In genomic region chr17:49708515-49709161, GRCh38 we compare ENCODE assay signal across 8 cellular contexts. TPM values are rescaled to one million over a fixed set of nuclear protein-coding genes. Genes with fewer than 3 reads are reported as not detected.
DNase-seq lines count a peak whose midpoint lies in the region; ATAC-seq, FAIRE-seq and TF ChIP-seq lines count a peak whose summit lies in the region.

No MANE protein-coding gene starts in this region.

- 66 to 68% methylated on average over 13 to 14 of the region's 14 CpGs for WGBS in thyroid gland, 2 donors

- TF ChIP-seq POLR2A in thyroid gland (IDR thresholded peaks at IDR 0.05) = no peak

- H3K4me3 ChIP-seq in BLaER1 treated with 17β-estradiol and CSF1 and Interleukin-3, amounts not matched to agents 10 nM and 100 nM = peak overlapping the region in 9 of 10 experiments; percentile 84 to 98 (median 94); a peak in 17 of 20 replicates
- peak overlapping the region; percentile 25 for H3K4me3 ChIP-seq in HUES6 (ENCODE audit: low read depth, low read length)
- peak overlapping the region; percentile 12 to 53 (median 49) for H3K4me3 ChIP-seq in keratinocyte (ENCODE audit: control insufficient read depth in 2 of 3, extremely low read depth in 1 of 3, insufficient read depth in 2 of 3, low read depth in 1 of 3, low read length in 3 of 3)
- peak overlapping the region in 2 of 3 donors; percentile 7 to 88 for H3K4me3 ChIP-seq in thyroid gland (replicated peaks in 1 of 3)

- H3K9ac ChIP-seq in BLaER1 treated with 17β-estradiol and CSF1 and Interleukin-3, amounts not matched to agents 10 nM and 100 nM = peak overlapping the region in 10 of 11 experiments; percentile 92 to 99 (median 96); a peak in 17 of 22 replicates
- H3K9ac ChIP-seq in HUES6 (ENCODE audit: low read length) (no peak overlapping the region), keratinocyte (ENCODE audit: control insufficient read depth, extremely low read depth, insufficient read depth, low read length) (peak overlapping the region; percentile 99)

- ATAC-seq in HG03108 (IDR thresholded peaks at IDR 0.05; ENCODE audit: unreplicated experiment) = no peak
- ATAC-seq in HG03196 (IDR thresholded peaks at IDR 0.05; ENCODE audit: unreplicated experiment) = no peak

- no peak for FAIRE-seq in keratinocyte (lab: Jason Lieb, UNC)

- peaks cover 61 to 90% (median 81%) of the 10 kb centered on the region in 10 experiments for H3K4me1 ChIP-seq in BLaER1 treated with 17β-estradiol and CSF1 and Interleukin-3, amounts not matched to agents 10 nM and 100 nM
- H3K4me1 ChIP-seq in HUES6 (ENCODE audit: control insufficient read depth, insufficient read depth, low read length) (peaks cover 4% of the 10 kb centered on the region; the same call in 1 of the 2 replicates), keratinocyte (ENCODE audit: control insufficient read depth, extremely low read depth, insufficient read depth, low read length) (peaks cover 17% of the 10 kb centered on the region), thyroid gland (peaks cover 17% of the 10 kb centered on the region in 2 donors)

- H3K9me1 ChIP-seq in keratinocyte (ENCODE audit: control insufficient read depth, extremely low read depth, insufficient read depth, low read length) = no peaks in the 10 kb centered on the region

- H3K4me1 Mint-ChIP-seq in activated naive CD8-positive, alpha-beta T cell (ENCODE audit: low read depth) = peaks cover 36% of the 10 kb centered on the region

- H3K79me2 ChIP-seq in keratinocyte (ENCODE audit: control insufficient read depth, insufficient read depth, low read length) = peaks cover 21% of the 10 kb centered on the region

- peak overlapping the region; percentile 99 for H3K27ac Mint-ChIP-seq in activated naive CD8-positive, alpha-beta T cell

- peak overlapping the region; percentile 94 for H2AFZ ChIP-seq in keratinocyte (ENCODE audit: control insufficient read depth, low read length)

- peak overlapping the region; percentile 5 to 96 (median 52); a peak in 20 of 22 replicates for H3K4me2 ChIP-seq in BLaER1 treated with 17β-estradiol and CSF1 and Interleukin-3, amounts not matched to agents 10 nM and 100 nM
- peak overlapping the region; percentile 75 for H3K4me2 ChIP-seq in keratinocyte (ENCODE audit: control insufficient read depth, extremely low read depth, insufficient read depth, low read depth, low read length)

- dilution Hi-C loops in keratinocyte (cut with MboI; ENCODE audit: extremely low pct_ligation_motif_present, low sequenced_read_pairs) = no loop called here

- TF ChIP-seq CTCF in keratinocyte (optimal IDR thresholded peaks at IDR 0.05 in 1 of 3, IDR thresholded peaks at IDR 0.05 in 1 of 3, conservative IDR thresholded peaks at IDR 0.05 in 1 of 3; ENCODE audit: extremely low read depth in 1 of 3, insufficient read depth in 2 of 3, low read length in 3 of 3) (no peak), thyroid gland (IDR thresholded peaks at IDR 0.05) (peak in 1 of 6 experiments; percentile 29)

- peaks cover 0 to 5% (median 0%) of the 10 kb centered on the region in 11 experiments; a peak in 2 of 22 replicates for H4K20me1 ChIP-seq in BLaER1 treated with 17β-estradiol and CSF1 and Interleukin-3, amounts not matched to agents 10 nM and 100 nM
- H4K20me1 ChIP-seq in keratinocyte (ENCODE audit: control insufficient read depth, extremely low read depth, insufficient read depth, low read length) = no peaks in the 10 kb centered on the region

- H3K36me3 ChIP-seq in BLaER1 treated with 17β-estradiol and CSF1 and Interleukin-3, amounts not matched to agents 10 nM and 100 nM = peaks cover 36 to 81% (median 70%) of the 10 kb centered on the region in 11 experiments
- H3K36me3 ChIP-seq in HUES6 (ENCODE audit: control insufficient read depth, insufficient read depth, low read length) (peaks cover 32% of the 10 kb centered on the region), keratinocyte (ENCODE audit: control insufficient read depth in 2 of 2, extremely low read depth in 1 of 2, insufficient read depth in 2 of 2, low read length in 2 of 2) (peaks cover 10 to 22% of the 10 kb centered on the region in 2 experiments), thyroid gland (peaks cover 18 to 21% of the 10 kb centered on the region in 2 donors)

- H3K9me3 ChIP-seq in BLaER1 treated with 17β-estradiol and CSF1 and Interleukin-3, amounts not matched to agents 10 nM and 100 nM (replicated peaks in 1 of 11) = no peaks in the 10 kb centered on the region
- H3K9me3 ChIP-seq in HUES6 (ENCODE audit: control insufficient read depth, insufficient read depth, low read depth, low read length) (no peaks in the 10 kb centered on the region), keratinocyte (ENCODE audit: control insufficient read depth, low read depth, low read length) (no peaks in the 10 kb centered on the region), thyroid gland (no peaks in the 10 kb centered on the region)

- peak overlapping the region in 10 of 11 experiments; percentile 24 to 99 (median 97); a peak in 18 of 22 replicates for H3K27ac ChIP-seq in BLaER1 treated with 17β-estradiol and CSF1 and Interleukin-3, amounts not matched to agents 10 nM and 100 nM
- H3K27ac ChIP-seq in HUES6 (ENCODE audit: low read depth, low read length) (no peak overlapping the region), keratinocyte (ENCODE audit: control insufficient read depth, insufficient read depth, low read length) (peak overlapping the region; percentile 99), thyroid gland (peak overlapping the region; percentile 29 to 96 (median 93))

- peaks cover 2% of the 10 kb centered on the region for H3K36me3 Mint-ChIP-seq in activated naive CD8-positive, alpha-beta T cell

- no peaks in the 10 kb centered on the region for H3K9me3 Mint-ChIP-seq in activated naive CD8-positive, alpha-beta T cell (ENCODE audit: low read depth)

- no peaks in the 10 kb centered on the region for H3K27me3 ChIP-seq in BLaER1 treated with 17β-estradiol and CSF1 and Interleukin-3, amounts not matched to agents 10 nM and 100 nM
- no peaks in the 10 kb centered on the region for H3K27me3 ChIP-seq in HUES6 (ENCODE audit: control insufficient read depth, insufficient read depth, low read length)
- H3K27me3 ChIP-seq in keratinocyte (ENCODE audit: control insufficient read depth, extremely low read depth, insufficient read depth, low read length) = no peaks in the 10 kb centered on the region
- no peaks in the 10 kb centered on the region for H3K27me3 ChIP-seq in thyroid gland

- peak overlapping the region; percentile 97 for H3K4me3 Mint-ChIP-seq in activated naive CD8-positive, alpha-beta T cell

- no peak for DNase-seq in keratinocyte (ENCODE audit: low read depth, low spot score)
- DNase-seq in thyroid gland = peak; percentile 13 to 18
- no peak for DNase-seq in GM19240 (ENCODE audit: insufficient read length, low spot score)

- intact Hi-C loops in thyroid gland (cut with DNase I) = loop anchor here (5.0 kb wide), 1 partner anchor 144 kb away; no protein-coding TSS in a partner anchor

- H3K27me3 Mint-ChIP-seq in activated naive CD8-positive, alpha-beta T cell = no peaks in the 10 kb centered on the region

RNA-seq across cellular contexts. Expression of gene SLC35B1, which starts 0.9 kb away (rescaled TPM):
- polyA plus RNA-seq in keratinocyte = 65.7 to 72.3 TPM (median 71.6 TPM) in 3 replicates
- polyA plus RNA-seq in keratinocyte (2011; ENCODE audit: low read depth) = 6.7 TPM
- polyA plus RNA-seq in keratinocyte (2011; cell fraction: cytosol; rRNA removed) = 56.6 and 72.4 TPM in 2 replicates
- polyA plus RNA-seq in keratinocyte (2011; cell fraction: nucleus; rRNA removed) = 41.1 and 46.3 TPM in 2 replicates
- polyA plus RNA-seq in keratinocyte (2012; ENCODE audit: low replicate concordance) = 36.2 and 52.9 TPM in 2 replicates
- 53.5 to 89.3 TPM (median 65.9 TPM) in 3 replicates for polyA minus RNA-seq in keratinocyte
- 55.4 TPM for polyA minus RNA-seq in keratinocyte (2011; cell fraction: cytosol; rRNA and poly(A)+ RNA removed)
- polyA minus RNA-seq in keratinocyte (2011; cell fraction: nucleus; rRNA and poly(A)+ RNA removed) = 13.2 and 24.7 TPM in 2 replicates
- 100 to 1,000 TPM in 2 of 4 donors, 10 to 100 TPM in 2; 77.5 to 171 (median 94.7) TPM for total RNA-seq in thyroid gland

RNA-seq across cellular contexts. Expression of gene SPOP, which starts 30.7 kb away (rescaled TPM):
- 24.1 to 27.5 TPM (median 26.0 TPM) in 3 replicates for polyA plus RNA-seq in keratinocyte
- 8.4 TPM for polyA plus RNA-seq in keratinocyte (2011; ENCODE audit: low read depth)
- polyA plus RNA-seq in keratinocyte (2011; cell fraction: cytosol; rRNA removed) = 21.2 and 22.8 TPM in 2 replicates
- polyA plus RNA-seq in keratinocyte (2011; cell fraction: nucleus; rRNA removed) = 23.9 and 31.7 TPM in 2 replicates
- 16.5 and 19.0 TPM in 2 replicates for polyA plus RNA-seq in keratinocyte (2012; ENCODE audit: low replicate concordance)
- polyA minus RNA-seq in keratinocyte = 29.5 to 47.1 TPM (median 42.2 TPM) in 3 replicates
- 17.8 TPM for polyA minus RNA-seq in keratinocyte (2011; cell fraction: cytosol; rRNA and poly(A)+ RNA removed)
- polyA minus RNA-seq in keratinocyte (2011; cell fraction: nucleus; rRNA and poly(A)+ RNA removed) = 13.1 and 24.4 TPM in 2 replicates
- total RNA-seq in thyroid gland = 10 to 100 TPM; 78.5 to 86.4 (median 81.6) TPM

RNA-seq across cellular contexts. Expression of gene FAM117A, which starts 55.3 kb away (rescaled TPM):
- polyA plus RNA-seq in keratinocyte = 4.7 to 5.3 TPM (median 5.3 TPM) in 3 replicates
- polyA plus RNA-seq in keratinocyte (2011; ENCODE audit: low read depth) = 1.1 TPM
- polyA plus RNA-seq in keratinocyte (2011; cell fraction: cytosol; rRNA removed) = 5.1 and 6.4 TPM in 2 replicates
- 4.0 and 5.2 TPM in 2 replicates for polyA plus RNA-seq in keratinocyte (2011; cell fraction: nucleus; rRNA removed)
- 3.3 and 4.9 TPM in 2 replicates for polyA plus RNA-seq in keratinocyte (2012; ENCODE audit: low replicate concordance)
- 3.2 to 11.7 TPM (median 4.5 TPM) in 3 replicates for polyA minus RNA-seq in keratinocyte
- 11.3 TPM for polyA minus RNA-seq in keratinocyte (2011; cell fraction: cytosol; rRNA and poly(A)+ RNA removed)
- polyA minus RNA-seq in keratinocyte (2011; cell fraction: nucleus; rRNA and poly(A)+ RNA removed) = 1.8 and 3.5 TPM in 2 replicates
- total RNA-seq in thyroid gland = 10 to 100 TPM; 12.4 to 41.5 (median 23.3) TPM

Comparison
In these comparisons a context has a peak if more than half of its experiments do, and no peak if none do; other contexts are left out.
1. H3K4me3 ChIP-seq: peak in every context shown above with its lines; median percentile 94 in BLaER1 treated with 17β-estradiol and CSF1 and Interleukin-3, amounts not matched to agents 10 nM and 100 nM; 49 in keratinocyte; 48 in thyroid gland; 25 in HUES6.
2. DNase-seq: peak in thyroid gland (2 of 2); none in keratinocyte (single experiment) and GM19240 (single experiment).